Comparison of ENCODE assay signal across 8 cellular contexts in genomic region chr1:9787702-9788101, GRCh38. TPM values are rescaled to one million over a fixed set of nuclear protein-coding genes. Genes with fewer than 3 reads are reported as not detected.
DNase-seq lines count a peak whose midpoint lies in the region; ATAC-seq and TF ChIP-seq lines count a peak whose summit lies in the region.

No MANE protein-coding gene starts in this region.

- ATAC-seq in HG03103 (IDR thresholded peaks at IDR 0.05; ENCODE audit: low read depth, unreplicated experiment) (peak; percentile 55), psoas muscle (no peak)
- peak; percentile 96 for ATAC-seq in activated CD4-positive, alpha-beta T cell treated with anti-CD3 and anti-CD28 coated beads for 36 hours
- peak; percentile 93 to 99 for ATAC-seq in naive thymus-derived CD8-positive, alpha-beta T cell

- H3K36me3 ChIP-seq in psoas muscle (ENCODE audit: insufficient read depth in 1 of 2, low read depth in 1 of 2) (no peaks in the 10 kb centered on the region), colonic mucosa (no peaks in the 10 kb centered on the region)

- no peaks in the 10 kb centered on the region for H3K9me3 Mint-ChIP-seq in activated CD4-positive, alpha-beta T cell treated with anti-CD3 and anti-CD28 coated beads for 36 hours (ENCODE audit: low read depth)
- no peaks in the 10 kb centered on the region for H3K9me3 Mint-ChIP-seq in naive thymus-derived CD8-positive, alpha-beta T cell

- no peak for TF ChIP-seq CTCF in GM12875 (IDR thresholded peaks at IDR 0.05; ENCODE audit: borderline replicate concordance, insufficient read depth, low read depth, low read length)
- TF ChIP-seq CTCF in psoas muscle (IDR thresholded peaks at IDR 0.05) = no peak
- TF ChIP-seq CTCF in coronary artery (IDR thresholded peaks at IDR 0.05) = no peak
- no peak for TF ChIP-seq CTCF in colonic mucosa (IDR thresholded peaks at IDR 0.05)

- H3K36me3 Mint-ChIP-seq in activated CD4-positive, alpha-beta T cell treated with anti-CD3 and anti-CD28 coated beads for 36 hours (ENCODE audit: low read depth) = peaks cover 6% of the 10 kb centered on the region
- H3K36me3 Mint-ChIP-seq in naive thymus-derived CD8-positive, alpha-beta T cell = no peaks in the 10 kb centered on the region

- no peak overlapping the region for H3K9ac ChIP-seq in colonic mucosa (ENCODE audit: low read depth in 2 of 2, low read length in 2 of 2)

- peak overlapping the region; percentile 44 for H3K4me3 Mint-ChIP-seq in activated CD4-positive, alpha-beta T cell treated with anti-CD3 and anti-CD28 coated beads for 36 hours
- peak overlapping the region; percentile 48 to 85 (median 75) for H3K4me3 Mint-ChIP-seq in naive thymus-derived CD8-positive, alpha-beta T cell

- intact Hi-C loops in activated CD4-positive, alpha-beta T cell treated with anti-CD3 and anti-CD28 coated beads for 36 hours (cut with DNase I, micrococcal nuclease) = loop anchor here (1.0 to 2.0 kb wide), 4 partner anchors 13 to 245 kb away; partner anchors contain the start of genes CLSTN1 (in 1 of the 2) and UBE4B (in 1 of the 2)
- intact Hi-C loops in psoas muscle (cut with DNase I) = loop anchor here in 1 of 2 donors (5.0 kb wide), 1 partner anchor 80 kb away; no protein-coding TSS in a partner anchor
- intact Hi-C loops in colonic mucosa (cut with DNase I) = no loop called here

- DNase-seq in activated CD4-positive, alpha-beta T cell treated with anti-CD3 and anti-CD28 coated beads for 36 hours = peak; percentile 76
- peak in 9 of 10 donors; percentile 7 to 79 (median 59) for DNase-seq in naive thymus-derived CD8-positive, alpha-beta T cell
- DNase-seq in psoas muscle (no peak), NCI-H524 treated with DMSO at 0.1 percent for 48 hours (lab: John Stamatoyannopoulos, UW) (no peak), coronary artery (ENCODE audit: low spot score) (no peak), colonic mucosa (no peak)

- WGBS in psoas muscle, 3 donors = 89 to 96% (median 94%) methylated on average over 8 of the region's 8 CpGs

- H3K4me1 ChIP-seq in psoas muscle = peaks cover 10% of the 10 kb centered on the region
- no peaks in the 10 kb centered on the region for H3K4me1 ChIP-seq in colonic mucosa

- no peaks in the 10 kb centered on the region for H3K27me3 Mint-ChIP-seq in activated CD4-positive, alpha-beta T cell treated with anti-CD3 and anti-CD28 coated beads for 36 hours
- no peaks in the 10 kb centered on the region for H3K27me3 Mint-ChIP-seq in naive thymus-derived CD8-positive, alpha-beta T cell

- H3K27me3 ChIP-seq in psoas muscle (ENCODE audit: insufficient read depth in 3 of 3, low read length in 2 of 3) (no peaks in the 10 kb centered on the region), colonic mucosa (no peaks in the 10 kb centered on the region)

- peak overlapping the region; percentile 16 for H3K4me3 ChIP-seq in GM12875 (ENCODE audit: low read depth, low read length)
- no peak overlapping the region for H3K4me3 ChIP-seq in psoas muscle
- H3K4me3 ChIP-seq in coronary artery = no peak overlapping the region
- no peak overlapping the region for H3K4me3 ChIP-seq in colonic mucosa

- peak overlapping the region; percentile 73 for H3K27ac Mint-ChIP-seq in activated CD4-positive, alpha-beta T cell treated with anti-CD3 and anti-CD28 coated beads for 36 hours
- peak overlapping the region; percentile 82 to 97 (median 94) for H3K27ac Mint-ChIP-seq in naive thymus-derived CD8-positive, alpha-beta T cell

- POLR2A ChIA-PET in activated CD4-positive, alpha-beta T cell treated with anti-CD3 and anti-CD28 coated beads for 36 hours (lab: Charles Lee) = no interaction called here
- POLR2A ChIA-PET in naive thymus-derived CD8-positive, alpha-beta T cell (lab: Charles Lee) = interaction anchor here (1.0 to 1.2 kb wide), 2 partner anchors 44 to 78 kb away, joined by 3 read pairs; no protein-coding TSS in a partner anchor

- H3K9me3 ChIP-seq in psoas muscle (no peaks in the 10 kb centered on the region), colonic mucosa (no peaks in the 10 kb centered on the region)

- CTCF ChIA-PET in activated CD4-positive, alpha-beta T cell treated with anti-CD3 and anti-CD28 coated beads for 36 hours (lab: Charles Lee) = interaction anchor here (0.8 to 8.0 kb wide), 7 partner anchors 11 to 159 kb away, joined by 3 to 221 read pairs (median 4); no protein-coding TSS in a partner anchor

- H3K4me1 Mint-ChIP-seq in activated CD4-positive, alpha-beta T cell treated with anti-CD3 and anti-CD28 coated beads for 36 hours = peaks cover 30% of the 10 kb centered on the region
- H3K4me1 Mint-ChIP-seq in naive thymus-derived CD8-positive, alpha-beta T cell = peaks cover 22 to 47% (median 39%) of the 10 kb centered on the region in 4 donors

- H3K27ac ChIP-seq in psoas muscle (no peak overlapping the region), coronary artery (no peak overlapping the region), colonic mucosa (no peak overlapping the region)

RNA-seq across cellular contexts. Expression of gene CLSTN1, which starts 36.1 kb away (rescaled TPM):
- total RNA-seq in activated CD4-positive, alpha-beta T cell treated with anti-CD3 and anti-CD28 coated beads for 36 hours = 10 to 100 TPM; 34.9 to 36.7 TPM
- 10 to 100 TPM; 62.9 to 63.1 TPM for total RNA-seq in naive thymus-derived CD8-positive, alpha-beta T cell
- polyA plus RNA-seq in naive thymus-derived CD8-positive, alpha-beta T cell = 10 to 100 TPM; 10.7 to 32.3 (median 12.9) TPM
- 10 to 100 TPM; 19.7 to 48.7 (median 23.8) TPM for total RNA-seq in psoas muscle
- polyA plus RNA-seq in psoas muscle = 10 to 100 TPM in 2 of 3 donors, 1 to 10 TPM in 1; 7.3 to 11.0 (median 10.4) TPM
- total RNA-seq in colonic mucosa = 100 to 1,000 TPM; 215 to 226 TPM

Comparison
In these comparisons a context has a peak if more than half of its experiments do, and no peak if none do; other contexts are left out.
1. ATAC-seq: peak in HG03103 (single experiment), activated CD4-positive, alpha-beta T cell treated with anti-CD3 and anti-CD28 coated beads for 36 hours (single experiment) and naive thymus-derived CD8-positive, alpha-beta T cell (2 of 2); none in psoas muscle (0 of 4).
2. DNase-seq: peak in activated CD4-positive, alpha-beta T cell treated with anti-CD3 and anti-CD28 coated beads for 36 hours (single experiment) and naive thymus-derived CD8-positive, alpha-beta T cell (9 of 10); none in psoas muscle (0 of 2), NCI-H524 treated with DMSO at 0.1 percent for 48 hours (single experiment), coronary artery (single experiment) and colonic mucosa (single experiment).